In the genomic region with DNA sequence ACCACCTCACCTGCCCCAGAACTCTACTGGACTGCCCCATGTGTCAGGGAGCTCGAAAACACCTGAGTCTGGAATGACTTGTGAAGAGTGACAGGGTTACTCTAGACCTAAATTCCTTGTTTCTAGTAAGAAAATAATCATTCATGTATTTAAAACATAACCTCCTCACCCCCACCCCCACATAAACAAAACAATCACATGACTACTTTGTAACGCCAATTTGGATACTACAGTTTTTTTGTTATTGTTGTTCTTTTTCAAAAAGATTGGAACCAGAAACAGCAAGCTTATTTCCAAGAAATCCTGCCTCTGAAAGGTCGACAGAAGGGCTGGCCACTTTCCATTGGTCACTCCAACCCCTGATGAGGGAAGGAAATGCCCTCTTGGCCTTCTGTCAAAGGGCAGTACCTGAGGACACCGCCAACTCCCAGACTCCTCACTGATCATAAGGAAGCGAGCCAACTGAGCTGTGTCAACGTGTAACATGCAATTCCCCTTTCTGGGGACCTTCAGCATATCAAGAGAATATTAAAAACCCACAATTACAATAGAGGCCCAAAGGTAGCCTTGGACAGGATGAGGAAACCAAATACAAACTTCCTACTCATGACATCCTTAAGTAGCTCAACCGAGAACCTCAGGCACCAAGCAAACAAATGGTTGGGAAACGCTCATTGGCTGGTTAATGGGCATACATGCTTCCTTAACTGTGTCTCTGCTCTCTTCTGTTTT, we compare ENCODE assay signal across 12 cellular contexts. TPM values are rescaled to one million over a fixed set of nuclear protein-coding genes. Genes with fewer than 3 reads are reported as not detected.
DNase-seq lines count a peak whose midpoint lies in the region; ATAC-seq, FAIRE-seq and TF ChIP-seq lines count a peak whose summit lies in the region.
"Had no signal": no experiment of that assay in that cellular context is flagged by ENCODE, and none has a peak within 500 bp of the region (broad histone marks: within the 10 kb centered on the region; RNA-seq: fewer than 3 reads in every experiment).

No MANE protein-coding gene starts in this region.

- no peak overlapping the region for H3K9ac ChIP-seq in endodermal cell (ENCODE audit: extremely low read depth, low read length, poor library complexity, severe bottlenecking)

- peaks cover 20% of the 10 kb centered on the region for H3K4me1 ChIP-seq in CD4-positive, CD25-positive, alpha-beta regulatory T cell (ENCODE audit: control insufficient read depth, insufficient read depth, low read length, poor library complexity, severe bottlenecking)
- peaks cover 30% of the 10 kb centered on the region for H3K4me1 ChIP-seq in OCI-LY7 (ENCODE audit: insufficient read depth, low read length, poor library complexity, severe bottlenecking)
- H3K4me1 ChIP-seq in endodermal cell (ENCODE audit: control insufficient read depth, insufficient read depth, low read length) = peaks cover 4% of the 10 kb centered on the region
- H3K4me1 ChIP-seq in pancreas = peaks cover 0 to 29% (median 10%) of the 10 kb centered on the region in 3 donors

- no peak for FAIRE-seq in pancreas (lab: Jason Lieb, UNC)

- H3K4me2 ChIP-seq in OCI-LY7 (ENCODE audit: low read length) = peak overlapping the region; percentile 88

- no peaks in the 10 kb centered on the region for H3K27me3 Mint-ChIP-seq in CD4-positive, CD25-positive, alpha-beta regulatory T cell
- no peaks in the 10 kb centered on the region for H3K27me3 Mint-ChIP-seq in endodermal cell (ENCODE audit: insufficient read depth)

- POLR2A ChIA-PET in OCI-LY7 (lab: Charles Lee) = interaction anchor here (0.6 to 2.4 kb wide), 6 partner anchors 12 to 1746 kb away, joined by 3 to 10 read pairs (median 8); no protein-coding TSS in a partner anchor

- no peak for DNase-seq in CD4-positive, CD25-positive, alpha-beta regulatory T cell
- DNase-seq in OCI-LY7 (ENCODE audit: low spot score) = no peak
- no peak for DNase-seq in endodermal cell
- peak in 4 of 6 donors; percentile 29 to 50 (median 34) for DNase-seq in pancreas
- DNase-seq in stimulated activated naive CD4-positive, alpha-beta T cell treated with Interleukin-2 at 50 U/mL for 16 hours (lab: John Stamatoyannopoulos, UW) = no peak
- no peak for DNase-seq in NCI-H446 (lab: John Stamatoyannopoulos, UW)
- no peak for DNase-seq in superior temporal gyrus (ENCODE audit: extremely low spot score)
- DNase-seq: activated CD4-positive, alpha-beta T cell treated with anti-CD3 and anti-CD28 coated beads for 4 hours; COR-L47; left cardiac atrium; NCI-H1092 had no signal

- ATAC-seq in CD4-positive, CD25-positive, alpha-beta regulatory T cell (ENCODE audit: low read depth in 2 of 2) = no peak
- ATAC-seq in pancreas (no peak), GM21528 (IDR thresholded peaks at IDR 0.05; ENCODE audit: low FRiP score, unreplicated experiment) (no peak)
- ATAC-seq: left cardiac atrium had no signal

- intact Hi-C loops in OCI-LY7 (cut with micrococcal nuclease; ENCODE audit: unreplicated experiment) (loop anchor here (5.0 to 10.0 kb wide), 2 partner anchors 313 to 484 kb away; a partner anchor contains a TSS), pancreas (cut with DNase I) (loop anchor here in 1 of 3 donors (10.0 kb wide), 1 partner anchor 63 kb away; no protein-coding TSS in a partner anchor)

- H3K27ac Mint-ChIP-seq in CD4-positive, CD25-positive, alpha-beta regulatory T cell = peak overlapping the region in 2 of 3 donors; percentile 63 to 76
- H3K27ac Mint-ChIP-seq in endodermal cell = no peak overlapping the region

- BruUV-seq in OCI-LY7 (replicated peaks; lab: Mats Ljungman, UMichigan) = no TSS peak

- no peaks in the 10 kb centered on the region for H3K9me3 Mint-ChIP-seq in CD4-positive, CD25-positive, alpha-beta regulatory T cell
- H3K9me3 Mint-ChIP-seq in endodermal cell = no peaks in the 10 kb centered on the region

- WGBS in endodermal cell (ENCODE audit: insufficient coverage in 1 of 2, insufficient read length in 1 of 2), 2 experiments = 92 to 98% methylated on average over 4 to 8 of the region's 8 CpGs
- WGBS in pancreas, 2 donors = 33% methylated on average over 8 of the region's 8 CpGs

- no peak overlapping the region for H3K4me3 ChIP-seq in CD4-positive, CD25-positive, alpha-beta regulatory T cell (ENCODE audit: low read depth, low read length)
- H3K4me3 ChIP-seq in OCI-LY7 (ENCODE audit: low read depth, low read length, poor library complexity, severe bottlenecking) (no peak overlapping the region), endodermal cell (ENCODE audit: low read length) (peak overlapping the region; percentile 92), pancreas (no peak overlapping the region)

- peak overlapping the region; percentile 89 to 96 (median 90) for H3K4me3 Mint-ChIP-seq in CD4-positive, CD25-positive, alpha-beta regulatory T cell
- no peak overlapping the region for H3K4me3 Mint-ChIP-seq in endodermal cell

- H3K36me3 Mint-ChIP-seq in CD4-positive, CD25-positive, alpha-beta regulatory T cell = peaks cover 16% of the 10 kb centered on the region
- H3K36me3 Mint-ChIP-seq in endodermal cell (ENCODE audit: low read depth) = peaks cover 13% of the 10 kb centered on the region

- no peaks in the 10 kb centered on the region for H3K27me3 ChIP-seq in CD4-positive, CD25-positive, alpha-beta regulatory T cell (ENCODE audit: control insufficient read depth, insufficient read depth, low read length)
- H3K27me3 ChIP-seq in endodermal cell (ENCODE audit: control insufficient read depth, insufficient read depth, low read length, poor library complexity, severe bottlenecking) = no peaks in the 10 kb centered on the region
- no peaks in the 10 kb centered on the region for H3K27me3 ChIP-seq in pancreas

- no peaks in the 10 kb centered on the region for H3K9me2 ChIP-seq in OCI-LY7 (ENCODE audit: insufficient read depth, low read length)

- H3K36me3 ChIP-seq in CD4-positive, CD25-positive, alpha-beta regulatory T cell (ENCODE audit: control insufficient read depth, insufficient read depth, low read length) = no peaks in the 10 kb centered on the region
- H3K36me3 ChIP-seq in OCI-LY7 (ENCODE audit: insufficient read depth, low read length) (peaks cover 14% of the 10 kb centered on the region), endodermal cell (ENCODE audit: control insufficient read depth, insufficient read depth, low read length) (peaks cover 21% of the 10 kb centered on the region), pancreas (no peaks in the 10 kb centered on the region)

- H2AFZ ChIP-seq in OCI-LY7 (ENCODE audit: low read length) = no peak overlapping the region

- peaks cover 19 to 52% (median 39%) of the 10 kb centered on the region in 4 donors for H3K4me1 Mint-ChIP-seq in CD4-positive, CD25-positive, alpha-beta regulatory T cell
- peaks cover 12% of the 10 kb centered on the region for H3K4me1 Mint-ChIP-seq in endodermal cell

- no peak overlapping the region for H3K27ac ChIP-seq in CD4-positive, CD25-positive, alpha-beta regulatory T cell (ENCODE audit: insufficient read depth, low read length, poor library complexity, severe bottlenecking)
- H3K27ac ChIP-seq in OCI-LY7 (ENCODE audit: low read depth, low read length, poor library complexity, severe bottlenecking) (no peak overlapping the region), endodermal cell (ENCODE audit: low read depth, low read length) (no peak overlapping the region), pancreas (peak overlapping the region in 1 of 4 donors; percentile 38)

- H3K9me3 ChIP-seq in CD4-positive, CD25-positive, alpha-beta regulatory T cell (ENCODE audit: control insufficient read depth in 2 of 2, low read length in 2 of 2) = no peaks in the 10 kb centered on the region
- H3K9me3 ChIP-seq in OCI-LY7 (ENCODE audit: low read length) (no peaks in the 10 kb centered on the region), endodermal cell (ENCODE audit: control insufficient read depth, low read length) (no peaks in the 10 kb centered on the region), pancreas (no peaks in the 10 kb centered on the region)

- peaks cover 21% of the 10 kb centered on the region for H4K20me1 ChIP-seq in OCI-LY7 (ENCODE audit: insufficient read depth, low read length)

- no peak for TF ChIP-seq CTCF in OCI-LY7 (conservative IDR thresholded peaks at IDR 0.05; ENCODE audit: low read length)
- no peak for TF ChIP-seq CTCF in endodermal cell (conservative IDR thresholded peaks at IDR 0.05)
- TF ChIP-seq CTCF in pancreas (IDR thresholded peaks at IDR 0.05) = no peak

- peaks cover 48% of the 10 kb centered on the region for H3K79me2 ChIP-seq in OCI-LY7 (ENCODE audit: insufficient read depth, low read depth, low read length)

- CTCF ChIA-PET in OCI-LY7 (lab: Charles Lee; ENCODE audit: unreplicated experiment) = interaction anchor here (1.0 to 1.1 kb wide), 2 partner anchors 196 to 255 kb away, joined by 3 read pairs; no protein-coding TSS in a partner anchor

RNA-seq across cellular contexts. Expression of a gene that starts 2.6 kb away (rescaled TPM):
- 9.8 TPM for total RNA-seq in CD4-positive, CD25-positive, alpha-beta regulatory T cell
- polyA plus RNA-seq in CD4-positive, CD25-positive, alpha-beta regulatory T cell = 1 to 10 TPM; 4.7 to 9.7 (median 7.4) TPM
- 11.9 and 17.3 TPM in 2 replicates for total RNA-seq in OCI-LY7 (2014; rRNA removed; shearing (Covaris generic))
- total RNA-seq in OCI-LY7 (2022) = 31.1 and 32.4 TPM in 2 replicates
- total RNA-seq in endodermal cell = 10 to 100 TPM; 33.8 to 38.6 TPM
- 19.4 TPM for polyA plus RNA-seq in endodermal cell (2013, experiment 1 of 2)
- 30.3 TPM for polyA plus RNA-seq in endodermal cell (2013, experiment 2 of 2)
- total RNA-seq in pancreas = 10 to 100 TPM; 10.7 to 14.5 (median 11.9) TPM
- 10 to 100 TPM in 1 of 2 donors, 1 to 10 TPM in 1; 6.8 to 14.3 TPM for polyA plus RNA-seq in pancreas

Comparison
In these comparisons a context has a peak if more than half of its experiments do, and no peak if none do; other contexts are left out.
1. DNase-seq: peak in pancreas (4 of 6); none in CD4-positive, CD25-positive, alpha-beta regulatory T cell (0 of 3), OCI-LY7 (single experiment), endodermal cell (single experiment), stimulated activated naive CD4-positive, alpha-beta T cell treated with Interleukin-2 at 50 U/mL for 16 hours (single experiment), NCI-H446 (0 of 2) and superior temporal gyrus (single experiment).